In genomic region chr3:24373198-24373959, GRCh38 we compare ENCODE assay signal across 23 cellular contexts.
DNase-seq lines count a peak whose midpoint lies in the region; ATAC-seq, FAIRE-seq and TF ChIP-seq lines count a peak whose summit lies in the region.
"Had no signal": no experiment of that assay in that cellular context is flagged by ENCODE, and none has a peak within 500 bp of the region (broad histone marks: within the 10 kb centered on the region; RNA-seq: fewer than 3 reads in every experiment).

No MANE protein-coding gene starts in this region.

- H3K4me3 ChIP-seq in right atrium auricular region (no peak overlapping the region), left ventricle myocardium inferior (no peak overlapping the region), pancreas (no peak overlapping the region)
- no peak overlapping the region for H3K4me3 ChIP-seq in CD8-positive, alpha-beta T cell (ENCODE audit: low read depth, low read length)
- H3K4me3 ChIP-seq: A549, BLaER1 had no signal

- 56 to 65% methylated on average over 9 of the region's 9 CpGs for WGBS in pancreas, 2 donors

- H3K36me3 ChIP-seq in right atrium auricular region (no peaks in the 10 kb centered on the region), left ventricle myocardium inferior (no peaks in the 10 kb centered on the region), pancreas (no peaks in the 10 kb centered on the region)
- no peaks in the 10 kb centered on the region for H3K36me3 ChIP-seq in CD8-positive, alpha-beta T cell (ENCODE audit: insufficient read depth, low read length)
- H3K36me3 ChIP-seq: BLaER1 had no signal

- intact Hi-C loops in Right ventricle myocardium inferior (cut with DNase I) = no loop called here
- intact Hi-C loops in left ventricle myocardium inferior (cut with micrococcal nuclease) = no loop called here
- intact Hi-C loops in pancreas (cut with DNase I) = no loop called here
- intact Hi-C loops in CD8-positive, alpha-beta T cell (cut with DNase I, micrococcal nuclease) = no loop called here

- H3K27ac ChIP-seq in right atrium auricular region (peak overlapping the region in 1 of 2 donors; percentile 34), left ventricle myocardium inferior (replicated peaks) (peak overlapping the region; percentile 78), pancreas (peak overlapping the region in 2 of 4 donors; percentile 51 to 59)
- no peak overlapping the region for H3K27ac ChIP-seq in CD8-positive, alpha-beta T cell (ENCODE audit: low read depth, low read length)
- H3K27ac ChIP-seq: A549, BLaER1 had no signal

- H3K9me3 ChIP-seq in right atrium auricular region (no peaks in the 10 kb centered on the region), left ventricle myocardium inferior (replicated peaks) (no peaks in the 10 kb centered on the region), pancreas (no peaks in the 10 kb centered on the region)
- H3K9me3 ChIP-seq in CD8-positive, alpha-beta T cell (ENCODE audit: low read length) = no peaks in the 10 kb centered on the region
- H3K9me3 ChIP-seq: A549, BLaER1 had no signal

- H3K36me3 Mint-ChIP-seq in CD8-positive, alpha-beta T cell = no peaks in the 10 kb centered on the region
- H3K36me3 Mint-ChIP-seq: activated naive CD4-positive, alpha-beta T cell treated with anti-CD3 and anti-CD28 coated beads, Interleukin-2, amount 10 ng/mL, durations not matched to agents 7 days and 5 days had no signal

- CTCF ChIA-PET in CD8-positive, alpha-beta T cell (lab: Charles Lee) = no interaction called here

- ATAC-seq in Right ventricle myocardium inferior = peak; percentile 79
- ATAC-seq in pancreas = peak; percentile 38 to 68 (median 58)
- no peak for ATAC-seq in GM19023 (IDR thresholded peaks at IDR 0.05; ENCODE audit: unreplicated experiment)
- ATAC-seq in CD8-positive, alpha-beta T cell = no peak
- ATAC-seq: A549; activated CD8-positive, alpha-beta T cell treated with anti-CD3 and anti-CD28 coated beads for 36 hours had no signal

- no peak overlapping the region for H3K4me3 Mint-ChIP-seq in CD8-positive, alpha-beta T cell
- H3K4me3 Mint-ChIP-seq: activated CD8-positive, alpha-beta T cell treated with anti-CD3 and anti-CD28 coated beads for 36 hours; activated naive CD4-positive, alpha-beta T cell treated with anti-CD3 and anti-CD28 coated beads, Interleukin-2, amount 10 ng/mL, durations not matched to agents 7 days and 5 days; activated T-cell treated with anti-CD3 and anti-CD28 coated beads, Interleukin-2, amount 50 U/mL, for 24 hours had no signal

- POLR2A ChIA-PET in CD8-positive, alpha-beta T cell (lab: Charles Lee) = no interaction called here

- no peaks in the 10 kb centered on the region for H3K9me3 Mint-ChIP-seq in CD8-positive, alpha-beta T cell
- H3K9me3 Mint-ChIP-seq: activated naive CD4-positive, alpha-beta T cell treated with anti-CD3 and anti-CD28 coated beads, Interleukin-2, amount 10 ng/mL, durations not matched to agents 7 days and 5 days; activated T-cell treated with anti-CD3 and anti-CD28 coated beads, Interleukin-2, amount 50 U/mL, for 24 hours had no signal

- TF ChIP-seq CTCF in right atrium auricular region (IDR thresholded peaks at IDR 0.05) = no peak
- no peak for TF ChIP-seq CTCF in left ventricle myocardium inferior (IDR thresholded peaks at IDR 0.05; ENCODE audit: borderline replicate concordance)
- TF ChIP-seq CTCF in pancreas (IDR thresholded peaks at IDR 0.05) = no peak
- TF ChIP-seq CTCF in CD8-positive, alpha-beta T cell (IDR thresholded peaks at IDR 0.05) = no peak

- H3K27ac Mint-ChIP-seq in CD8-positive, alpha-beta T cell = no peak overlapping the region
- H3K27ac Mint-ChIP-seq: activated CD8-positive, alpha-beta T cell treated with anti-CD3 and anti-CD28 coated beads for 36 hours; activated naive CD4-positive, alpha-beta T cell treated with anti-CD3 and anti-CD28 coated beads, Interleukin-2, amount 10 ng/mL, durations not matched to agents 7 days and 5 days; activated T-cell treated with anti-CD3 and anti-CD28 coated beads, Interleukin-2, amount 50 U/mL, for 24 hours had no signal

- FAIRE-seq in pancreas (lab: Jason Lieb, UNC) = no peak
- FAIRE-seq: colon, D721Med, GM18507, HTR-8/SVneo, small intestine had no signal

- H3K4me1 Mint-ChIP-seq in CD8-positive, alpha-beta T cell (ENCODE audit: low read depth) = no peaks in the 10 kb centered on the region
- H3K4me1 Mint-ChIP-seq: activated naive CD4-positive, alpha-beta T cell treated with anti-CD3 and anti-CD28 coated beads, Interleukin-2, amount 10 ng/mL, durations not matched to agents 7 days and 5 days had no signal

- DNase-seq in Right ventricle myocardium inferior (ENCODE audit: missing footprints) (peak; percentile 76), right atrium auricular region (ENCODE audit: low spot score) (no peak), left ventricle myocardium inferior (peak; percentile 78), pancreas (peak in 5 of 6 donors; percentile 22 to 68 (median 43)), ureter (ENCODE audit: low spot score) (peak; percentile 58), germinal center (ENCODE audit: low spot score) (no peak)
- no peak for DNase-seq in CD8-positive, alpha-beta T cell
- DNase-seq: activated CD8-positive, alpha-beta T cell treated with anti-CD3 and anti-CD28 coated beads for 36 hours; activated naive CD4-positive, alpha-beta T cell treated with anti-CD3 and anti-CD28 coated beads, Interleukin-2, amount 10 ng/mL, durations not matched to agents 7 days and 5 days; activated T-cell treated with anti-CD3 and anti-CD28 coated beads, Interleukin-2, amount 50 U/mL, for 24 hours; aorta; NCI-H1105 treated with DMSO at 0.1 percent for 48 hours; NCI-H2107; NCI-H510A treated with DMSO at 0.1 percent for 48 hours; small intestine; stimulated activated CD4-positive, alpha-beta T cell treated with anti-CD3 and anti-CD28 coated beads, Interleukin-4, amount 100 ng/mL, for 1 hour had no signal

- H3K27me3 Mint-ChIP-seq in CD8-positive, alpha-beta T cell (ENCODE audit: low read depth) = no peaks in the 10 kb centered on the region
- H3K27me3 Mint-ChIP-seq: activated CD8-positive, alpha-beta T cell treated with anti-CD3 and anti-CD28 coated beads for 36 hours; activated naive CD4-positive, alpha-beta T cell treated with anti-CD3 and anti-CD28 coated beads, Interleukin-2, amount 10 ng/mL, durations not matched to agents 7 days and 5 days; activated T-cell treated with anti-CD3 and anti-CD28 coated beads, Interleukin-2, amount 50 U/mL, for 24 hours had no signal

- H3K27me3 ChIP-seq in right atrium auricular region = no peaks in the 10 kb centered on the region
- H3K27me3 ChIP-seq in left ventricle myocardium inferior (ENCODE audit: low read depth) = no peaks in the 10 kb centered on the region
- H3K27me3 ChIP-seq in pancreas = no peaks in the 10 kb centered on the region
- no peaks in the 10 kb centered on the region for H3K27me3 ChIP-seq in CD8-positive, alpha-beta T cell (ENCODE audit: insufficient read depth, low read length)
- H3K27me3 ChIP-seq: BLaER1 had no signal

- H3K4me1 ChIP-seq in right atrium auricular region = peaks cover 0 to 7% of the 10 kb centered on the region in 2 donors
- H3K4me1 ChIP-seq in left ventricle myocardium inferior = peaks cover 46% of the 10 kb centered on the region
- H3K4me1 ChIP-seq in pancreas = peaks cover 12 to 61% (median 54%) of the 10 kb centered on the region in 3 donors
- H3K4me1 ChIP-seq in CD8-positive, alpha-beta T cell (ENCODE audit: insufficient read depth, low read length) = no peaks in the 10 kb centered on the region
- H3K4me1 ChIP-seq: BLaER1 had no signal

Comparison
In these comparisons a context has a peak if more than half of its experiments do, and no peak if none do; other contexts are left out.
1. DNase-seq: peak in Right ventricle myocardium inferior (single experiment), left ventricle myocardium inferior (single experiment), pancreas (5 of 6) and ureter (single experiment); none in right atrium auricular region (single experiment), CD8-positive, alpha-beta T cell (0 of 7) and germinal center (single experiment).
2. ATAC-seq: peak in Right ventricle myocardium inferior (single experiment) and pancreas (4 of 4); none in GM19023 (single experiment) and CD8-positive, alpha-beta T cell (single experiment).